23 cellular contexts compared by ENCODE assay signal in the genomic region with DNA sequence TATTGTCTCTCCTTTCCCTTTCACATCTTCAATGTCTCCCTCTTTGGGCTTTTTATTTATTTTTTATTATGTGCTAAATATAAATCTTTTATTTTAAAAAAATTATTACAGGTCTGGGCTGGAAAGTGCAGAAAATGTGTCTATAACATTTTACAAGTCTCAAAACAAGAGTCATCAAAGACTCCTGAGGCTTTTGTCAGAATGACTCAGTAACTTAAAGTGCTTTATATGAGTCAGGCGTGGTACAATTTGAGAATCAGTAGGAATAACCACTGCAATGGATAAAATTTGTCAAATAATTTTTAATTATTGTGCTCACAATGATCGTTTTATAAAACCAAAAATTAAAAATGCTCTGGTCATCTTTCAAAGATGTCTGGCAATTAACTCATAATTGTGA.
DNase-seq lines count a peak whose midpoint lies in the region; ATAC-seq, FAIRE-seq and TF ChIP-seq lines count a peak whose summit lies in the region.
"Had no signal": no experiment of that assay in that cellular context is flagged by ENCODE, and none has a peak within 500 bp of the region (broad histone marks: within the 10 kb centered on the region; RNA-seq: fewer than 3 reads in every experiment).

No MANE protein-coding gene starts in this region.

- H3K9me3 Mint-ChIP-seq in astrocyte (ENCODE audit: unreplicated experiment) = no peaks in the 10 kb centered on the region

- H3K4me1 Mint-ChIP-seq in astrocyte (ENCODE audit: low read depth, unreplicated experiment) = no peaks in the 10 kb centered on the region
- H3K4me1 Mint-ChIP-seq: naive thymus-derived CD8-positive, alpha-beta T cell; stimulated activated naive CD8-positive, alpha-beta T cell treated with anti-CD3 and anti-CD28 coated beads, Interleukin-15, amount 100 ng/mL, for 72 hours had no signal

- H3K9ac ChIP-seq in astrocyte (ENCODE audit: low read length) = no peak overlapping the region
- H3K9ac ChIP-seq: BLaER1 treated with 17β-estradiol and CSF1 and Interleukin-3, amounts not matched to agents 10 nM and 100 nM had no signal

- H3K36me3 Mint-ChIP-seq in astrocyte (ENCODE audit: low read depth, unreplicated experiment) = no peaks in the 10 kb centered on the region
- H3K36me3 Mint-ChIP-seq: naive thymus-derived CD8-positive, alpha-beta T cell had no signal

- no peak for FAIRE-seq in astrocyte (lab: Jason Lieb, UNC)
- FAIRE-seq: A549, K562, TTC549 had no signal

- no peak overlapping the region for H3K27ac ChIP-seq in astrocyte (ENCODE audit: low read depth, low read length)
- H3K27ac ChIP-seq: A549; BLaER1 treated with 17β-estradiol and CSF1 and Interleukin-3, amounts not matched to agents 10 nM and 100 nM; tibial nerve had no signal

- no peak overlapping the region for H3K4me3 ChIP-seq in astrocyte (ENCODE audit: insufficient read depth, low read depth, low read length)
- H3K4me3 ChIP-seq: A549; BLaER1 treated with 17β-estradiol and CSF1 and Interleukin-3, amounts not matched to agents 10 nM and 100 nM; K562; tibial nerve had no signal

- H3K4me2 ChIP-seq in astrocyte (ENCODE audit: low read length) = no peak overlapping the region
- H3K4me2 ChIP-seq: A549; BLaER1 treated with 17β-estradiol and CSF1 and Interleukin-3, amounts not matched to agents 10 nM and 100 nM had no signal

- H3K4me1 ChIP-seq in astrocyte (ENCODE audit: insufficient read depth, low read length) = no peaks in the 10 kb centered on the region
- H3K4me1 ChIP-seq: A549; BLaER1 treated with 17β-estradiol and CSF1 and Interleukin-3, amounts not matched to agents 10 nM and 100 nM; tibial nerve had no signal

- no peaks in the 10 kb centered on the region for H3K27me3 ChIP-seq in astrocyte (ENCODE audit: insufficient read depth, low read length)
- H3K27me3 ChIP-seq: BLaER1 treated with 17β-estradiol and CSF1 and Interleukin-3, amounts not matched to agents 10 nM and 100 nM; tibial nerve had no signal

- H3K9me3 ChIP-seq in astrocyte (ENCODE audit: insufficient read depth, low read depth, low read length) = no peaks in the 10 kb centered on the region
- H3K9me3 ChIP-seq: A549, tibial nerve had no signal

- no peaks in the 10 kb centered on the region for H3K36me3 ChIP-seq in astrocyte (ENCODE audit: insufficient read depth, low read length)
- H3K36me3 ChIP-seq: BLaER1 treated with 17β-estradiol and CSF1 and Interleukin-3, amounts not matched to agents 10 nM and 100 nM; tibial nerve had no signal

- no peak overlapping the region for H3K27ac Mint-ChIP-seq in astrocyte (ENCODE audit: unreplicated experiment)
- H3K27ac Mint-ChIP-seq: naive thymus-derived CD8-positive, alpha-beta T cell; stimulated activated naive CD8-positive, alpha-beta T cell treated with anti-CD3 and anti-CD28 coated beads, Interleukin-15, amount 100 ng/mL, for 72 hours had no signal

- H4K20me1 ChIP-seq in astrocyte (ENCODE audit: insufficient read depth, low read length) = no peaks in the 10 kb centered on the region
- H4K20me1 ChIP-seq: BLaER1 treated with 17β-estradiol and CSF1 and Interleukin-3, amounts not matched to agents 10 nM and 100 nM had no signal

- DNase-seq in AG08396 (ENCODE audit: low spot score) = peak; percentile 25
- DNase-seq in HS-5 (ENCODE audit: low read depth) = peak; percentile 26
- DNase-seq in astrocyte (ENCODE audit: low read depth) = peak; percentile 7
- DNase-seq in glomerular visceral epithelial cell (ENCODE audit: extremely low spot score) = peak; percentile 4
- no peak for DNase-seq in NCI-H774 (lab: John Stamatoyannopoulos, UW)
- DNase-seq: activated naive CD4-positive, alpha-beta T cell; activated T-cell treated with anti-CD3 and anti-CD28 coated beads, Interleukin-2, amount 50 U/mL, for 4 hours; amniotic stem cell; central memory CD4-positive, alpha-beta T cell; erythroblast; left colon; naive thymus-derived CD8-positive, alpha-beta T cell; NCI-H187; SIG-M5; stimulated activated naive CD8-positive, alpha-beta T cell treated with anti-CD3 and anti-CD28 coated beads, Interleukin-15, amount 100 ng/mL, for 72 hours had no signal

- TF ChIP-seq CTCF in astrocyte (IDR thresholded peaks at IDR 0.05; ENCODE audit: insufficient read depth, low read depth, low read length) = no peak

- no peak overlapping the region for H3K4me3 Mint-ChIP-seq in astrocyte (ENCODE audit: unreplicated experiment)
- H3K4me3 Mint-ChIP-seq: activated T-cell treated with anti-CD3 and anti-CD28 coated beads, Interleukin-2, amount 50 U/mL, for 4 hours; naive thymus-derived CD8-positive, alpha-beta T cell; stimulated activated naive CD8-positive, alpha-beta T cell treated with anti-CD3 and anti-CD28 coated beads, Interleukin-15, amount 100 ng/mL, for 72 hours had no signal

- no peaks in the 10 kb centered on the region for H3K79me2 ChIP-seq in astrocyte (ENCODE audit: insufficient read depth, low read length)

- ATAC-seq in GM21576 (IDR thresholded peaks at IDR 0.05; ENCODE audit: unreplicated experiment) (no peak), HG03196 (IDR thresholded peaks at IDR 0.05; ENCODE audit: unreplicated experiment) (no peak), HG02571 (IDR thresholded peaks at IDR 0.05; ENCODE audit: unreplicated experiment) (no peak)
- ATAC-seq: A549; activated T-cell treated with anti-CD3 and anti-CD28 coated beads, Interleukin-2, amount 50 U/mL, for 4 hours; K562; left colon; naive thymus-derived CD8-positive, alpha-beta T cell; stimulated activated naive CD8-positive, alpha-beta T cell treated with anti-CD3 and anti-CD28 coated beads, Interleukin-15, amount 100 ng/mL, for 72 hours had no signal

- no peak overlapping the region for H2AFZ ChIP-seq in astrocyte (ENCODE audit: low read depth, low read length)

- H3K27me3 Mint-ChIP-seq in astrocyte (ENCODE audit: low read depth, unreplicated experiment) = no peaks in the 10 kb centered on the region
- H3K27me3 Mint-ChIP-seq: naive thymus-derived CD8-positive, alpha-beta T cell; stimulated activated naive CD8-positive, alpha-beta T cell treated with anti-CD3 and anti-CD28 coated beads, Interleukin-15, amount 100 ng/mL, for 72 hours had no signal
